19 cellular contexts compared by ENCODE assay signal in genomic region chr5:122403256-122403655, GRCh38.
DNase-seq lines count a peak whose midpoint lies in the region; ATAC-seq, FAIRE-seq and TF ChIP-seq lines count a peak whose summit lies in the region.
"Had no signal": no experiment of that assay in that cellular context is flagged by ENCODE, and none has a peak within 500 bp of the region (broad histone marks: within the 10 kb centered on the region; RNA-seq: fewer than 3 reads in every experiment).

No MANE protein-coding gene starts in this region.

- TF ChIP-seq CTCF in foreskin keratinocyte (conservative IDR thresholded peaks at IDR 0.05): no peak
- TF ChIP-seq CTCF in kidney (IDR thresholded peaks at IDR 0.05; ENCODE audit: borderline replicate concordance, extremely low read depth, insufficient read depth): no peak
- no peak for TF ChIP-seq CTCF in osteoblast (IDR thresholded peaks at IDR 0.05; ENCODE audit: extremely low read depth, low read depth, low read length)

- intact Hi-C loops in kidney (cut with DNase I): no loop called here

- H3K4me3 ChIP-seq in kidney (ENCODE audit: low read length in 2 of 2): no peak overlapping the region
- H3K4me3 ChIP-seq in osteoblast (ENCODE audit: insufficient read depth, low read length): no peak overlapping the region
- H3K4me3 ChIP-seq: GM12878, SK-N-MC had no signal

- H3K9ac ChIP-seq in kidney (ENCODE audit: low read length in 2 of 2): no peak overlapping the region

- H3K9me3 ChIP-seq in kidney (ENCODE audit: control insufficient read depth in 1 of 2, low read length in 2 of 2) (no peaks in the 10 kb centered on the region), osteoblast (ENCODE audit: low read depth, low read length) (no peaks in the 10 kb centered on the region)

- no peak for FAIRE-seq in kidney (lab: Jason Lieb, UNC)
- FAIRE-seq: GM12878, GM18507, H54 had no signal

- H3K4me1 ChIP-seq in foreskin keratinocyte: no peaks in the 10 kb centered on the region
- H3K4me1 ChIP-seq in kidney (ENCODE audit: control insufficient read depth in 1 of 2, insufficient read depth in 1 of 2, low read depth in 1 of 2, low read length in 2 of 2): no peaks in the 10 kb centered on the region
- H3K4me1 ChIP-seq in osteoblast (ENCODE audit: insufficient read depth, low read length): no peaks in the 10 kb centered on the region

- H3K36me3 ChIP-seq in kidney (ENCODE audit: control insufficient read depth in 1 of 2, insufficient read depth in 2 of 2, low read length in 2 of 2): no peaks in the 10 kb centered on the region
- no peaks in the 10 kb centered on the region for H3K36me3 ChIP-seq in osteoblast (ENCODE audit: insufficient read depth, low read length)

- H3K4me2 ChIP-seq in osteoblast (ENCODE audit: insufficient read depth, low read length): no peak overlapping the region

- DNase-seq in DMS 273 (lab: John Stamatoyannopoulos, UW; ENCODE audit: unreplicated experiment) (peak; percentile 20), DMS 273 treated with DMSO at 0.1 percent for 48 hours (lab: John Stamatoyannopoulos, UW) (no peak), COLO668 (lab: John Stamatoyannopoulos, UW; ENCODE audit: unreplicated experiment) (peak; percentile 3), NCI-H2227 (lab: John Stamatoyannopoulos, UW; ENCODE audit: unreplicated experiment) (peak; percentile 14), foreskin keratinocyte (peak in 1 of 2 donors; percentile 6), kidney (no peak), GM03348 (ENCODE audit: low spot score) (no peak), osteoblast (ENCODE audit: insufficient read length, low spot score, missing footprints) (no peak)
- DNase-seq: DMS153, GF-D8, KBM-7, NCI-H2107, NCI-H526, SHP77 had no signal

- no peaks in the 10 kb centered on the region for H3K79me2 ChIP-seq in osteoblast (ENCODE audit: insufficient read depth, low read length)

- no peaks in the 10 kb centered on the region for H4K20me1 ChIP-seq in osteoblast (ENCODE audit: insufficient read depth, low read length)

- no peaks in the 10 kb centered on the region for H3K27me3 ChIP-seq in foreskin keratinocyte
- H3K27me3 ChIP-seq in osteoblast (ENCODE audit: insufficient read depth, low read length): no peaks in the 10 kb centered on the region

- H2AFZ ChIP-seq in osteoblast (ENCODE audit: low read length): no peak overlapping the region

- H3K27ac ChIP-seq in foreskin keratinocyte (no peak overlapping the region), kidney (ENCODE audit: low read depth in 2 of 2, low read length in 2 of 2) (no peak overlapping the region), osteoblast (ENCODE audit: low read depth, low read length) (no peak overlapping the region)
- H3K27ac ChIP-seq: 22Rv1, SK-N-MC had no signal

- peak; percentile 50 for ATAC-seq in foreskin keratinocyte
- ATAC-seq: GM12878 had no signal

Comparison
In these comparisons a context has a peak if more than half of its experiments do, and no peak if none do; other contexts are left out.
1. DNase-seq: peak in DMS 273 (single experiment), COLO668 (single experiment) and NCI-H2227 (single experiment); none in DMS 273 treated with DMSO at 0.1 percent for 48 hours (single experiment), kidney (single experiment), GM03348 (single experiment) and osteoblast (single experiment).